8 cellular contexts compared by ENCODE assay signal in the genomic region with DNA sequence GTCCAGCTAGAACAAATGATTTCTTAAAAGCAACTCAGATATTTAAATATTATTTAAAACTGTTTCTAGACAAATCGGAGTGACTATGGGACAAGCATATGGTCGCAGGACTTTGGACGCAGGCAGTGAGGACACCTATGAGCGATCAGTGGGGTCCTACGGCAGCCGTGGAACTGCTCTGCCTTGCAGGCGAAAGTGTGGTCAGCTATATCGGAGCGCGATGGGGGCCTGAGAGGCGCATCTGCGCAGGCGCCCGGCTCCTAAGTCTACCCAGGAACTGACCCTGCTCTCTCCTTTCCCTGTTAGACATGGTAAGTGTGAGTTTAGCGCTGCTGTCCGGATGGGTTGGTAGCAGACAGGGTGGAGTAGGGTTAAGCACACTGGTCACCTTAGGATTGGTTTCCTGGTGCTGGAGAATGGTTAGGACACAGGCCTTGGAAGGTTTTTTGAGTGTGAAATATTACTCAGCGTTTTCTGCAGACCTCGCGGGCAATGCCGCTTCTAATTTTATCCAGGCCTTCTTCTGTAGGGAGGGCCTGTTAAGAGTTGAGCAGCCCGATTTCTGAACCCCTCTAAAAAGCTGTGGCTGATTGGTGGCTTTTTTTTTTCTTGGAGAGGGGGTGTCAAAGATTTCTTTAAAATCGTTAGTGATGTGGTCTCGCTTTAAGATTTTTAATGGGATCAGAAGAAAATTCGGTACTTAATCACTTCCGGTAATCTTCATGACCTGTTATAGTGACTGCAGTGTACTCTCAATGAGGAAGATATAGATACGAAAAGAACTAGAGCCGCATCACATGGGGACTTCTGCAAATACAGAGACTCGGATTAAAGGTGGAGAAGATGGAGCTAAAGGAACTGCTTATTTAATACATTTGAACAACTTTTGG. TPM values are rescaled to one million over a fixed set of nuclear protein-coding genes. Genes with fewer than 3 reads are reported as not detected.
DNase-seq lines count a peak whose midpoint lies in the region; ATAC-seq and TF ChIP-seq lines count a peak whose summit lies in the region.

A gene (plus strand): TSS at position 293 of the 890 bp plus-strand sequence. CDS start 16 bp downstream, at position 309.

- H3K9me3 ChIP-seq in SK-N-MC (ENCODE audit: low read depth, low read length), result no peaks in the 10 kb centered on the region
- H3K9me3 ChIP-seq in gastroesophageal sphincter, result no peaks in the 10 kb centered on the region
- no peaks in the 10 kb centered on the region for H3K9me3 ChIP-seq in neutrophil

- CTCF ChIA-PET in activated naive CD4-positive, alpha-beta T cell treated with anti-CD3 and anti-CD28 coated beads, Interleukin-2, amount 10 ng/mL, durations not matched to agents 7 days and 5 days (lab: Charles Lee), result interaction anchor here (0.6 kb wide), 2 partner anchors 17 to 33 kb away, joined by 3 to 5 read pairs; no protein-coding TSS in a partner anchor

- peak within 1 kb of the TSS; percentile 96 for H3K9ac ChIP-seq in SK-N-MC (ENCODE audit: insufficient read length)

- TF ChIP-seq POLR2A in NB4 (IDR thresholded peaks at IDR 0.05; ENCODE audit: extremely low read depth, insufficient read length), result peak; percentile 99
- TF ChIP-seq POLR2A in gastroesophageal sphincter (IDR thresholded peaks at IDR 0.05), result peak; percentile 66 to 77

- peak; percentile 100 for ATAC-seq in gastroesophageal sphincter

- H3K27me3 Mint-ChIP-seq in HFFc6 (ENCODE audit: insufficient read depth), result peaks cover 2% of the 10 kb centered on the region
- H3K27me3 Mint-ChIP-seq in activated naive CD4-positive, alpha-beta T cell treated with anti-CD3 and anti-CD28 coated beads, Interleukin-2, amount 10 ng/mL, durations not matched to agents 7 days and 5 days, result peaks cover 2% of the 10 kb centered on the region

- H3K4me1 Mint-ChIP-seq in HFFc6 (ENCODE audit: low read depth), result peaks cover 37% of the 10 kb centered on the region
- H3K4me1 Mint-ChIP-seq in activated naive CD4-positive, alpha-beta T cell treated with anti-CD3 and anti-CD28 coated beads, Interleukin-2, amount 10 ng/mL, durations not matched to agents 7 days and 5 days, result peaks cover 53% of the 10 kb centered on the region

- H3K4me3 ChIP-seq in NB4 (ENCODE audit: low read depth, low read length) (peak within 1 kb of the TSS; percentile 95), SK-N-MC (peak within 1 kb of the TSS; percentile 86), gastroesophageal sphincter (peak within 1 kb of the TSS; percentile 68 to 97), neutrophil (ENCODE audit: low read depth in 1 of 2, low read length in 1 of 2) (peak within 1 kb of the TSS; percentile 74 to 76)

- H3K36me3 ChIP-seq in SK-N-MC (ENCODE audit: insufficient read depth, low read length), result peaks cover 44% of the 10 kb centered on the region
- H3K36me3 ChIP-seq in gastroesophageal sphincter, result peaks cover 0 to 15% of the 10 kb centered on the region in 2 donors
- H3K36me3 ChIP-seq in neutrophil, result peaks cover 20% of the 10 kb centered on the region

- TF ChIP-seq CTCF in HFFc6 (IDR thresholded peaks at IDR 0.05) (no peak), NB4 (IDR thresholded peaks at IDR 0.05; ENCODE audit: low read depth, low read length) (no peak), gastroesophageal sphincter (IDR thresholded peaks at IDR 0.05) (no peak), neutrophil (IDR thresholded peaks at IDR 0.05) (peak; percentile 15)

- DNase-seq in GM04503 (ENCODE audit: low read depth) (peak; percentile 67), HFFc6 (peak; percentile 94), NB4 (ENCODE audit: low read depth) (peak; percentile 96), SK-N-MC (ENCODE audit: low read depth, low spot score) (peak; percentile 75), substantia nigra (lab: John Stamatoyannopoulos, UW) (peak; percentile 58 to 96 (median 89))
- peak; percentile 94 for DNase-seq in activated naive CD4-positive, alpha-beta T cell treated with anti-CD3 and anti-CD28 coated beads, Interleukin-2, amount 10 ng/mL, durations not matched to agents 7 days and 5 days

- no peaks in the 10 kb centered on the region for H3K9me3 Mint-ChIP-seq in HFFc6
- peaks cover 2% of the 10 kb centered on the region for H3K9me3 Mint-ChIP-seq in activated naive CD4-positive, alpha-beta T cell treated with anti-CD3 and anti-CD28 coated beads, Interleukin-2, amount 10 ng/mL, durations not matched to agents 7 days and 5 days

- H3K27ac ChIP-seq in SK-N-MC (peak within 1 kb of the TSS; percentile 91), gastroesophageal sphincter (peak within 1 kb of the TSS; percentile 79 to 87 (median 82)), neutrophil (peak within 1 kb of the TSS; percentile 87), substantia nigra (ENCODE audit: low read depth, low read length, poor library complexity, severe bottlenecking) (peak within 1 kb of the TSS; percentile 72)

- H3K27ac Mint-ChIP-seq in HFFc6, result peak within 1 kb of the TSS; percentile 95
- peak within 1 kb of the TSS; percentile 94 for H3K27ac Mint-ChIP-seq in activated naive CD4-positive, alpha-beta T cell treated with anti-CD3 and anti-CD28 coated beads, Interleukin-2, amount 10 ng/mL, durations not matched to agents 7 days and 5 days

- H3K36me3 Mint-ChIP-seq in HFFc6 (ENCODE audit: low read depth), result peaks cover 48% of the 10 kb centered on the region
- H3K36me3 Mint-ChIP-seq in activated naive CD4-positive, alpha-beta T cell treated with anti-CD3 and anti-CD28 coated beads, Interleukin-2, amount 10 ng/mL, durations not matched to agents 7 days and 5 days, result peaks cover 42% of the 10 kb centered on the region

- no peaks in the 10 kb centered on the region for H3K27me3 ChIP-seq in gastroesophageal sphincter
- no peaks in the 10 kb centered on the region for H3K27me3 ChIP-seq in neutrophil

- peaks cover 3 to 56% (median 37%) of the 10 kb centered on the region in 3 donors for H3K4me1 ChIP-seq in gastroesophageal sphincter
- H3K4me1 ChIP-seq in neutrophil (ENCODE audit: control insufficient read depth in 1 of 2, insufficient read depth in 1 of 2, low read depth in 1 of 2, low read length in 1 of 2), result peaks cover 40 to 41% of the 10 kb centered on the region in 2 experiments

- TF ChIP-seq EP300 in gastroesophageal sphincter (IDR thresholded peaks at IDR 0.05), result no peak

- peak within 1 kb of the TSS; percentile 97 for H3K4me3 Mint-ChIP-seq in HFFc6
- peak within 1 kb of the TSS; percentile 91 for H3K4me3 Mint-ChIP-seq in activated naive CD4-positive, alpha-beta T cell treated with anti-CD3 and anti-CD28 coated beads, Interleukin-2, amount 10 ng/mL, durations not matched to agents 7 days and 5 days

- 0 to 2% methylated on average over 14 to 23 of the region's 28 CpGs for WGBS in gastroesophageal sphincter (ENCODE audit: low coverage in 1 of 2), 2 donors

RNA-seq across cellular contexts. Expression of the gene that starts here (rescaled TPM):
- 10 to 100 TPM; 71.4 to 83.2 (median 73.2) TPM for total RNA-seq in HFFc6 (2021; fragmentation: NEBNext Ultra II Directional; extraction: Animal tissue kit (Norgen Biotek cat#: 25700))
- total RNA-seq in gastroesophageal sphincter, result 10 to 100 TPM; 25.0 to 54.9 (median 46.9) TPM

Comparison
In these comparisons a context has a peak if more than half of its experiments do, and no peak if none do; other contexts are left out.
1. Peak in every context shown above with its lines: DNase-seq, ATAC-seq, H3K4me3 ChIP-seq and H3K27ac ChIP-seq.